ENCODE assay signal across 14 cellular contexts in the genomic region with DNA sequence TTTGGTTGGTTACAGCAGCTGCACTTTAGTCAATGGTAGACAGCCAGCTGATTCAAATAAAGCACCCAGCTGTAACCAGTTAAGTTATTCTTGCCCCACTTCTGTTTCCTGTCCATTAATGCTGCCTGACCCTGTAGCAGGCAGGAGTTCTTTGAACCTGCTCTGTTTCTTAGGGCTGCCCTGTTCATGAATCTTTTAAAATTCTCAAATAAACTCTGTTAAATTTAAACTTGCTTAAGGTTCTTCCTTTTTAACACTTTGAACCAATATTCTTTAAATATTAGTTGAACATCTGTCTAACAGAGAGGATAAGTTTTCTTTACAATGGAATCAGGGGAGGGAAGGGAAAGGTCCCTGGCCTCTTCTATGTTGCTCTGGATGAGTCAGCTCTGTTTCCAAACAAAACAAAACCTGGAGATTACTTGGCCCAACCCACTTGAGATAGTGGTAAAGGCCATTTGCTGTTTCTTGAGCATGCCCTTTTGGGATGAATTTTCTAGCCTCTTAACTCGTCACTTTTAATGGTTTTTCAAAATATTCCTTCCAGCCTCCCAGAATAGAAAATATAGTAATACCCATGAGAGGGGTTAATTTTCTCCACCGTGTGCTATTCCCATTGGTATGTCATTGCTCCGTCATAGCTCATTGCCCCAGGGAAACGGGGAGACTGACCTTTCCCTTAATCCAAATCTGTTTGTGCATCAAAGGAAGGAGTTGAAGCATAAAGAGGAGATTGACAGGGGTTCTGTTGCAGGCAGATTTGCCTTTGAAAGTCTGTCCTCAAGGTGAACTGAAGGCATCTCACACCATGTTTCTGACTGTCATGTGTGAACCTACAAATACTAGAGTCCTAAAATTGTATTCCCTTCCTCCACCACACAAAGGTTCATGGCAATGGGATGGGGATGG.
DNase-seq lines count a peak whose midpoint lies in the region; ATAC-seq and TF ChIP-seq lines count a peak whose summit lies in the region.
"Had no signal": no experiment of that assay in that cellular context is flagged by ENCODE, and none has a peak within 500 bp of the region (broad histone marks: within the 10 kb centered on the region; RNA-seq: fewer than 3 reads in every experiment).

No MANE protein-coding gene starts in this region.

- intact Hi-C loops in OCI-LY7 (cut with micrococcal nuclease; ENCODE audit: unreplicated experiment) (no loop called here), psoas muscle (cut with DNase I) (no loop called here), ascending aorta (cut with DNase I) (no loop called here)
- intact Hi-C loops in CD4-positive, alpha-beta T cell (cut with DNase I, micrococcal nuclease), result no loop called here

- no peak overlapping the region for H2AFZ ChIP-seq in GM23248
- no peak overlapping the region for H2AFZ ChIP-seq in OCI-LY7 (ENCODE audit: low read length)

- no peaks in the 10 kb centered on the region for H3K36me3 Mint-ChIP-seq in CD4-positive, alpha-beta T cell (ENCODE audit: low read depth)

- H3K79me2 ChIP-seq in GM23248 (ENCODE audit: insufficient read depth) (no peaks in the 10 kb centered on the region), OCI-LY7 (ENCODE audit: insufficient read depth, low read depth, low read length) (no peaks in the 10 kb centered on the region)

- H3F3A ChIP-seq in GM23248 (ENCODE audit: insufficient read depth), result peaks cover 5% of the 10 kb centered on the region; the same call in 1 of the 2 replicates

- DNase-seq in GM23248 (peak; percentile 42), OCI-LY7 (ENCODE audit: low spot score) (peak; percentile 4), fibroblast of gingiva (ENCODE audit: low read depth) (peak; percentile 31), psoas muscle (no peak), activated T-cell treated with anti-CD3 and anti-CD28 coated beads for 4 hours (no peak), ascending aorta (ENCODE audit: low spot score in 2 of 2) (no peak)
- no peak for DNase-seq in CD4-positive, alpha-beta T cell
- DNase-seq: central memory CD4-positive, alpha-beta T cell; NCI-H1092 treated with DMSO at 0.1 percent for 48 hours; testis had no signal

- no peaks in the 10 kb centered on the region for H3K4me1 ChIP-seq in GM23248 (ENCODE audit: insufficient read depth)
- H3K4me1 ChIP-seq in OCI-LY7 (ENCODE audit: insufficient read depth, low read length, poor library complexity, severe bottlenecking), result no peaks in the 10 kb centered on the region
- peaks cover 26% of the 10 kb centered on the region for H3K4me1 ChIP-seq in psoas muscle
- H3K4me1 ChIP-seq in ascending aorta, result peaks cover 3 to 4% of the 10 kb centered on the region in 2 donors
- H3K4me1 ChIP-seq: testis had no signal

- CTCF ChIA-PET in OCI-LY7 (lab: Charles Lee; ENCODE audit: unreplicated experiment), result no interaction called here
- CTCF ChIA-PET in CD4-positive, alpha-beta T cell (lab: Charles Lee), result no interaction called here

- H3K4me3 ChIP-seq in GM23248, result no peak overlapping the region
- H3K4me3 ChIP-seq in OCI-LY7 (ENCODE audit: low read depth, low read length, poor library complexity, severe bottlenecking), result no peak overlapping the region
- no peak overlapping the region for H3K4me3 ChIP-seq in psoas muscle
- no peak overlapping the region for H3K4me3 ChIP-seq in ascending aorta
- H3K4me3 ChIP-seq: testis had no signal

- TF ChIP-seq CTCF in OCI-LY7 (conservative IDR thresholded peaks at IDR 0.05; ENCODE audit: low read length) (no peak), psoas muscle (IDR thresholded peaks at IDR 0.05) (no peak), ascending aorta (IDR thresholded peaks at IDR 0.05) (no peak)
- no peak for TF ChIP-seq CTCF in CD4-positive, alpha-beta T cell (IDR thresholded peaks at IDR 0.05)

- H3K4me1 Mint-ChIP-seq in CD4-positive, alpha-beta T cell (ENCODE audit: low read depth), result no peaks in the 10 kb centered on the region

- no peaks in the 10 kb centered on the region for H3K36me3 ChIP-seq in GM23248 (ENCODE audit: low read depth)
- no peaks in the 10 kb centered on the region for H3K36me3 ChIP-seq in OCI-LY7 (ENCODE audit: insufficient read depth, low read length)
- H3K36me3 ChIP-seq in psoas muscle (ENCODE audit: insufficient read depth in 1 of 2, low read depth in 1 of 2), result no peaks in the 10 kb centered on the region
- no peaks in the 10 kb centered on the region for H3K36me3 ChIP-seq in ascending aorta

- H3K27me3 ChIP-seq in GM23248 (replicated peaks; ENCODE audit: insufficient read depth) (0 out of 2 replicates have a peak, but pooled peaks cover 4% of the 10 kb centered on the region), psoas muscle (ENCODE audit: insufficient read depth in 3 of 3, low read length in 2 of 3) (no peaks in the 10 kb centered on the region), ascending aorta (no peaks in the 10 kb centered on the region)
- H3K27me3 ChIP-seq in CD4-positive, alpha-beta T cell (ENCODE audit: control insufficient read depth, insufficient read depth, low read length), result no peaks in the 10 kb centered on the region
- H3K27me3 ChIP-seq: testis had no signal

- no peak overlapping the region for H3K27ac ChIP-seq in GM23248
- no peak overlapping the region for H3K27ac ChIP-seq in OCI-LY7 (ENCODE audit: low read depth, low read length, poor library complexity, severe bottlenecking)
- peak overlapping the region; percentile 4 for H3K27ac ChIP-seq in psoas muscle
- H3K27ac ChIP-seq in CD4-positive, alpha-beta T cell (ENCODE audit: low read depth, low read length), result no peak overlapping the region
- no peak overlapping the region for H3K27ac ChIP-seq in ascending aorta
- H3K27ac ChIP-seq: HL-60 had no signal

- no peak overlapping the region for H3K9ac ChIP-seq in GM23248

- H4K20me1 ChIP-seq in GM23248 (ENCODE audit: insufficient read depth) (no peaks in the 10 kb centered on the region), OCI-LY7 (ENCODE audit: insufficient read depth, low read length) (no peaks in the 10 kb centered on the region)

- H3K4me2 ChIP-seq in GM23248 (ENCODE audit: unreplicated experiment) (no peak overlapping the region), OCI-LY7 (ENCODE audit: low read length) (no peak overlapping the region)

- POLR2A ChIA-PET in OCI-LY7 (lab: Charles Lee), result interaction anchor here (0.6 kb wide), 1 partner anchor 741 kb away, joined by 5 read pairs; no protein-coding TSS in a partner anchor
- POLR2A ChIA-PET in CD4-positive, alpha-beta T cell (lab: Charles Lee), result no interaction called here

- H3K9me2 ChIP-seq in GM23248 (ENCODE audit: insufficient read depth) (no peaks in the 10 kb centered on the region), OCI-LY7 (ENCODE audit: insufficient read depth, low read length) (no peaks in the 10 kb centered on the region)

- H3K9me3 ChIP-seq in GM23248 (ENCODE audit: low read depth) (no peaks in the 10 kb centered on the region), OCI-LY7 (ENCODE audit: low read length) (no peaks in the 10 kb centered on the region), psoas muscle (no peaks in the 10 kb centered on the region), ascending aorta (no peaks in the 10 kb centered on the region)
- H3K9me3 ChIP-seq in CD4-positive, alpha-beta T cell (ENCODE audit: control insufficient read depth, low read length), result no peaks in the 10 kb centered on the region
- H3K9me3 ChIP-seq: testis had no signal

- ATAC-seq in psoas muscle (peak in 2 of 4 donors; percentile 34 to 43), HG02852 (IDR thresholded peaks at IDR 0.05; ENCODE audit: unreplicated experiment) (no peak)
- ATAC-seq in CD4-positive, alpha-beta T cell (ENCODE audit: poor library complexity), result no peak
- ATAC-seq: esophagus mucosa had no signal

- in situ Hi-C loops in GM23248 (cut with MboI), result no loop called here

- H3K27ac Mint-ChIP-seq in CD4-positive, alpha-beta T cell, result no peak overlapping the region
- H3K27ac Mint-ChIP-seq: activated T-helper 1 cell treated with anti-CD3 and anti-CD28 coated beads, Interleukin-12 subunit alpha, Interleukin-12 subunit beta, Interleukin-2, Interleukin-4 antibody, amounts not matched to agents 30 ng/mL and 10 ng/mL and 1 ng/mL, durations not matched to agents 14 hours and 24 hours and 36 hours had no signal

- H3K9me3 Mint-ChIP-seq in CD4-positive, alpha-beta T cell, result no peaks in the 10 kb centered on the region
- H3K9me3 Mint-ChIP-seq: activated T-helper 1 cell treated with anti-CD3 and anti-CD28 coated beads, Interleukin-12 subunit alpha, Interleukin-12 subunit beta, Interleukin-2, Interleukin-4 antibody, amounts not matched to agents 30 ng/mL and 10 ng/mL and 1 ng/mL, durations not matched to agents 14 hours and 24 hours and 36 hours had no signal

- no peak overlapping the region for H3K4me3 Mint-ChIP-seq in CD4-positive, alpha-beta T cell
- H3K4me3 Mint-ChIP-seq: activated T-helper 1 cell treated with anti-CD3 and anti-CD28 coated beads, Interleukin-12 subunit alpha, Interleukin-12 subunit beta, Interleukin-2, Interleukin-4 antibody, amounts not matched to agents 30 ng/mL and 10 ng/mL and 1 ng/mL, durations not matched to agents 14 hours and 24 hours and 36 hours had no signal

- peaks cover 4% of the 10 kb centered on the region for H3K27me3 Mint-ChIP-seq in CD4-positive, alpha-beta T cell

- BruUV-seq in OCI-LY7 (replicated peaks; lab: Mats Ljungman, UMichigan), result no TSS peak

- 90 to 96% methylated on average over 4 of the region's 4 CpGs for WGBS in GM23248 (ENCODE audit: low coverage in 1 of 2, low lambda C conversion rate in 2 of 2, missing lambda C conversion rate in 2 of 2), 2 experiments
- WGBS in psoas muscle, 3 donors, result 34 to 51% (median 37%) methylated on average over 4 of the region's 4 CpGs

Comparison
In these comparisons a context has a peak if more than half of its experiments do, and no peak if none do; other contexts are left out.
1. DNase-seq: peak in GM23248 (single experiment), OCI-LY7 (single experiment) and fibroblast of gingiva (single experiment); none in psoas muscle (0 of 2), activated T-cell treated with anti-CD3 and anti-CD28 coated beads for 4 hours (single experiment), CD4-positive, alpha-beta T cell (0 of 10) and ascending aorta (0 of 2).